ENCODE assay signal across 1 cellular context in genomic region chr5:144370273-144370672, GRCh38.
A peak's percentile ranks its signal among the peaks of the same experiment; 100 is the strongest.
TF ChIP-seq lines count a peak whose summit lies in the region.

No MANE protein-coding gene starts in this region.

TF ChIP-seq in liver, 16 proteins besides CTCF, POLR2A, EP300 and RAD21 (continued from another document):
- no peak for TF ChIP-seq GABPA (IDR thresholded peaks at IDR 0.05 in 1 of 2, conservative IDR thresholded peaks at IDR 0.05 in 1 of 2)
- peak; percentile 14 for TF ChIP-seq YY1 (IDR thresholded peaks at IDR 0.05)
- TF ChIP-seq NR2F2 (IDR thresholded peaks at IDR 0.05): no peak
- TF ChIP-seq EGR1 (IDR thresholded peaks at IDR 0.05; ENCODE audit: low read depth in 2 of 2): no peak
